In genomic region chr1:89489037-89489729, GRCh38 we compare ENCODE assay signal across 16 cellular contexts. TPM values are rescaled to one million over a fixed set of nuclear protein-coding genes. Genes with fewer than 3 reads are reported as not detected.
A peak's percentile ranks its signal among the peaks of the same experiment; 100 is the strongest.
DNase-seq lines count a peak whose midpoint lies in the region; ATAC-seq and TF ChIP-seq lines count a peak whose summit lies in the region.
"Had no signal": no experiment of that assay in that cellular context is flagged by ENCODE, and none has a peak within 500 bp of the region (broad histone marks: within the 10 kb centered on the region; RNA-seq: fewer than 3 reads in every experiment).

No MANE protein-coding gene starts in this region.

- WGBS in IMR-90 (ENCODE audit: extremely low coverage in 2 of 2, insufficient read length in 1 of 2), 2 experiments = 57% methylated on average over 1 of the region's 2 CpGs; no CpG with 5 or more reads in 1 of the 2 experiments

- no peak overlapping the region for H3K27ac ChIP-seq in IMR-90 (ENCODE audit: insufficient read depth, low read length)
- H3K27ac ChIP-seq: psoas muscle had no signal

- H3K9ac ChIP-seq in IMR-90 (ENCODE audit: low read depth, low read length) = no peak overlapping the region

- H3K56ac ChIP-seq in IMR-90 (ENCODE audit: extremely low read depth, insufficient read depth, low read length) = no peak overlapping the region

- H2AK5ac ChIP-seq in IMR-90 (ENCODE audit: low read depth, low read length) = no peak overlapping the region

- TF ChIP-seq RAD21 in IMR-90 (IDR thresholded peaks at IDR 0.05; ENCODE audit: low read length) = no peak

- no peak overlapping the region for H3K18ac ChIP-seq in IMR-90 (ENCODE audit: low read depth, low read length)

- H4K8ac ChIP-seq in IMR-90 (ENCODE audit: low read depth in 2 of 2, low read length in 2 of 2) = no peak overlapping the region

- TF ChIP-seq CTCF in IMR-90 (conservative IDR thresholded peaks at IDR 0.05; ENCODE audit: low read depth, low read length) (no peak), fibroblast of the aortic adventitia (IDR thresholded peaks at IDR 0.05; ENCODE audit: insufficient read depth, low read length) (no peak)

- in situ Hi-C loops in IMR-90 (cut with MboI; ENCODE audit: low sequenced_read_pairs) = loop anchor here (10.0 to 25.0 kb wide), 2 partner anchors 276 to 498 kb away; partner anchors contain the start of gene ZNF326

- no peak overlapping the region for H4K91ac ChIP-seq in IMR-90 (ENCODE audit: insufficient read depth, low read depth, low read length)

- H3K4me2 ChIP-seq in IMR-90 (ENCODE audit: low read depth, low read length) = no peak overlapping the region

- H2BK20ac ChIP-seq in IMR-90 (ENCODE audit: low read depth, low read length) = no peak overlapping the region

- H3K27me3 ChIP-seq in IMR-90 (ENCODE audit: control insufficient read depth, insufficient read depth, low read length) = peaks cover 7% of the 10 kb centered on the region

- H3K4ac ChIP-seq in IMR-90 (ENCODE audit: low read depth, low read length) = no peak overlapping the region

- H3K79me1 ChIP-seq in IMR-90 (ENCODE audit: low read depth in 1 of 2, low read length in 2 of 2) = no peaks in the 10 kb centered on the region

- no peak overlapping the region for H2BK5ac ChIP-seq in IMR-90 (ENCODE audit: low read depth, low read length, poor library complexity, severe bottlenecking)

- H3K4me3 ChIP-seq in IMR-90 (ENCODE audit: insufficient read depth, low read depth, low read length) (no peak overlapping the region), fibroblast of the aortic adventitia (ENCODE audit: low read depth, low read length) (no peak overlapping the region)
- H3K4me3 ChIP-seq: psoas muscle had no signal

- no peaks in the 10 kb centered on the region for H3K9me3 ChIP-seq in IMR-90 (ENCODE audit: control insufficient read depth, insufficient read depth, low read length)
- H3K9me3 ChIP-seq: psoas muscle had no signal

- DNase-seq in AG08395 (ENCODE audit: low spot score) (peak; percentile 20), IMR-90 (peak; percentile 2), SIG-M5 treated with dmso at 0.1 percent for 504 hours (lab: John Stamatoyannopoulos, UW; ENCODE audit: unreplicated experiment) (peak; percentile 87), fibroblast of the aortic adventitia (ENCODE audit: low read depth) (peak; percentile 18), NCI-H345 (lab: John Stamatoyannopoulos, UW) (no peak), COLO668 (lab: John Stamatoyannopoulos, UW; ENCODE audit: unreplicated experiment) (no peak)
- DNase-seq in effector CD8-positive, alpha-beta T cell (lab: John Stamatoyannopoulos, UW) = no peak
- DNase-seq: amniotic stem cell; Karpas-422; midbrain; NCI-H446 treated with DMSO at 0.1 percent for 48 hours; psoas muscle; SHP77; stimulated activated CD4-positive, alpha-beta T cell treated with anti-CD3 and anti-CD28 coated beads, Interleukin-4, amount 100 ng/mL, for 24 hours; stimulated activated naive CD4-positive, alpha-beta T cell had no signal

- no TSS peak for BruUV-seq in IMR-90 (replicated peaks; lab: Mats Ljungman, UMichigan)

- H2BK15ac ChIP-seq in IMR-90 (ENCODE audit: low read depth, low read length) = no peak overlapping the region

- intact Hi-C loops in IMR-90 (cut with micrococcal nuclease) = no loop called here

- H2BK120ac ChIP-seq in IMR-90 (ENCODE audit: low read depth, low read length) = no peak overlapping the region

- H3K36me3 ChIP-seq in IMR-90 (ENCODE audit: control insufficient read depth, insufficient read depth, low read length) = no peaks in the 10 kb centered on the region

- peak overlapping the region; percentile 4 for H2AFZ ChIP-seq in IMR-90 (replicated peaks; ENCODE audit: low read length, poor library complexity)

- POLR2A ChIA-PET in IMR-90 (lab: Charles Lee; ENCODE audit: unreplicated experiment) = no interaction called here

- H3K4me1 ChIP-seq in IMR-90 (ENCODE audit: control insufficient read depth, insufficient read depth, low read length) = no peaks in the 10 kb centered on the region
- H3K4me1 ChIP-seq: psoas muscle had no signal

- TF ChIP-seq POLR2A in IMR-90 (IDR thresholded peaks at IDR 0.05; ENCODE audit: low read depth, low read length) = no peak

- no peak overlapping the region for H3K23ac ChIP-seq in IMR-90 (ENCODE audit: low read depth, low read length)

- ATAC-seq in IMR-90 (ENCODE audit: low read depth) (no peak), GM21390 (IDR thresholded peaks at IDR 0.05; ENCODE audit: unreplicated experiment) (no peak)
- ATAC-seq: psoas muscle had no signal

- CTCF ChIA-PET in IMR-90 (lab: Yijun Ruan, JAX) = no interaction called here

- H3K9me1 ChIP-seq in IMR-90 (ENCODE audit: insufficient read depth, low read length) = no peaks in the 10 kb centered on the region

- H4K20me1 ChIP-seq in IMR-90 (ENCODE audit: insufficient read depth, low read length) = no peaks in the 10 kb centered on the region

- dilution Hi-C loops in IMR-90 (cut with HindIII; ENCODE audit: low sequenced_read_pairs, unreplicated experiment) = loop anchor here (25.0 kb wide), 1 partner anchor 98 kb away; no protein-coding TSS in a partner anchor

- no peak overlapping the region for H4K5ac ChIP-seq in IMR-90 (ENCODE audit: low read depth, low read length)

- no peak overlapping the region for H2AK9ac ChIP-seq in IMR-90 (replicated peaks; ENCODE audit: low read depth, low read length, poor library complexity)

- H3K14ac ChIP-seq in IMR-90 (replicated peaks; ENCODE audit: low read depth, low read length) = no peak overlapping the region

TF ChIP-seq in IMR-90, 13 proteins besides CTCF, POLR2A, EP300 and RAD21:
- no peak for TF ChIP-seq ELK1 (IDR thresholded peaks at IDR 0.05; ENCODE audit: borderline replicate concordance, low read depth, low read length)
- no peak for TF ChIP-seq BHLHE40 (IDR thresholded peaks at IDR 0.05; ENCODE audit: low read depth, low read length)
- no peak for TF ChIP-seq MAZ (IDR thresholded peaks at IDR 0.05; ENCODE audit: borderline replicate concordance, low read depth, low read length)
- TF ChIP-seq CHD1 (IDR thresholded peaks at IDR 0.05; ENCODE audit: low read depth, low read length) = no peak
- no peak for TF ChIP-seq FOS (IDR thresholded peaks at IDR 0.05; ENCODE audit: low read depth, low read length)
- TF ChIP-seq CEBPB (IDR thresholded peaks at IDR 0.05; ENCODE audit: low read depth, low read length) = no peak
- no peak for TF ChIP-seq MAFK (IDR thresholded peaks at IDR 0.05; ENCODE audit: low read depth, low read length)
- TF ChIP-seq USF2 (IDR thresholded peaks at IDR 0.05; ENCODE audit: low read depth, low read length) = no peak
- no peak for TF ChIP-seq RCOR1 (IDR thresholded peaks at IDR 0.05; ENCODE audit: insufficient replicate concordance, low read length)
- TF ChIP-seq SMC3 (IDR thresholded peaks at IDR 0.05; ENCODE audit: low read depth, low read length) = no peak
- TF ChIP-seq RFX5 (IDR thresholded peaks at IDR 0.05; ENCODE audit: low read depth, low read length) = no peak
- TF ChIP-seq MXI1 (IDR thresholded peaks at IDR 0.05; ENCODE audit: borderline replicate concordance, low read depth, low read length) = no peak
- TF ChIP-seq NFE2L2 (IDR thresholded peaks at IDR 0.05; ENCODE audit: low read depth, low read length) = no peak

RNA-seq across cellular contexts. Expression of gene LRRC8B, which starts 35.4 kb away (rescaled TPM):
- 1.4 and 1.8 TPM in 2 replicates for total RNA-seq in IMR-90 (2012; rRNA removed)
- polyA plus RNA-seq in IMR-90 (2012; rRNA removed) = 0.44 and 0.74 TPM in 2 replicates
- 0.10 and 0.33 TPM in 2 replicates for polyA plus RNA-seq in IMR-90 (2012; cell fraction: cytosol; rRNA removed)
- polyA plus RNA-seq in IMR-90 (2012; cell fraction: nucleus; rRNA removed; ENCODE audit: low replicate concordance) = 0.21 and 0.48 TPM in 2 replicates
- 0.41 and 2.5 TPM in 2 replicates for total RNA-seq in fibroblast of the aortic adventitia (ENCODE audit: low replicate concordance)

Comparison
In these comparisons a context has a peak if more than half of its experiments do, and no peak if none do; other contexts are left out.
1. DNase-seq: peak in AG08395 (single experiment), IMR-90 (single experiment), SIG-M5 treated with dmso at 0.1 percent for 504 hours (single experiment) and fibroblast of the aortic adventitia (single experiment); none in effector CD8-positive, alpha-beta T cell (single experiment), NCI-H345 (single experiment) and COLO668 (single experiment).